Comparison of ENCODE assay signal across 8 cellular contexts in the genomic region with DNA sequence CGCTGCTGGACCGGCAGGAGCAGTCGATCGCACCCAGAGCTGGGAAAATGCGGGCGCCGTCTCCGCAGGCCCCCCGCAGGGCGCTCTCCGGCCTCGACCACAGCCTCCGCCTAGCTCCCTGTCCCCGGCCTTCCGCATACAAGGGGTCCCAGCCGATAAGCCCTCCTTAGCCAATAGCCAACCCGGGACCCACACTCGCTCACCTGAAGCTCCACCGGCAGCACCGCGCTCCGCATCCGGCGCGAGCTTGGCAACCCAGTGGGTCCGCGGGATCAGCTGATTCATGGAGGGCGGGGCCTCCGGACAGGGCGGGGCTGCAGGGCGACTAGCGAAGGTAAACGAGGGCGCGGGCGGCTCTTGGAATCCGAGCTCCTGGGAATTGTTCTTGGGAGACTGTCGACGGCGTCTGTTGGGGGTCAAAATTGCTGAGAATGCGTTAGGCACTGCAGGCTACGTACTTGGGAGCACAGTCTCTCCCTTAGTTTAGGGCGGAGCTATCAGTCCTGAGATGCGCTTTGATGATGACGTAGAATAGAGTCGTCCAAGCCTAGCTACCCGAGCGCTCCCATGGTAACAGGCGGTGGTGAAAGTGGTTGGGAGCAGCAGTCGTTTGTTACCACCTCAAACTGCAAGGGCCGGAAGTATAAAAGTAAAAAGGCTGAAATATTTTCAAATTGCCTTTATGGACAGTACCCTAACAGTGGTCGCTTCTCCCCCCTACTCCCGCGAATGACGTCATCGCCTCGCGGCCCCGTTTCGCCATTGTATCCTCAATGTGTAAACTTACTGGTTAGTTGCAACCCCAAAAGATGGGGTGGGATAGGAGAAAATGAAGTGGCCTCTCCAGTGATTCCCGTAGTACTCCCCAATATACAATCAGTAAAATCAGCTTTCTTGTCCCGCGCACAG. TPM values are rescaled to one million over a fixed set of nuclear protein-coding genes. Genes with fewer than 3 reads are reported as not detected.
DNase-seq lines count a peak whose midpoint lies in the region; ATAC-seq and TF ChIP-seq lines count a peak whose summit lies in the region.

A gene (minus strand): TSS at position 260 of the 909 bp plus-strand sequence. CDS start 12,048 bp downstream, outside the sequence.

- H3K9me3 ChIP-seq in gastroesophageal sphincter (no peaks in the 10 kb centered on the region), neutrophil (no peaks in the 10 kb centered on the region)

- intact Hi-C loops in activated naive CD4-positive, alpha-beta T cell treated with anti-CD3 and anti-CD28 coated beads for 36 hours (cut with micrococcal nuclease): loop anchor here (1.0 to 5.0 kb wide), 12 partner anchors 50 to 1131 kb away; a partner anchor contains a TSS

- H3K36me3 ChIP-seq in gastroesophageal sphincter: no peaks in the 10 kb centered on the region
- H3K36me3 ChIP-seq in neutrophil: no peaks in the 10 kb centered on the region

- WGBS in gastroesophageal sphincter (ENCODE audit: low coverage in 1 of 2), 2 donors: 0% methylated on average over 9 to 12 of the region's 63 CpGs

- no peaks in the 10 kb centered on the region for H3K36me3 Mint-ChIP-seq in activated naive CD4-positive, alpha-beta T cell treated with anti-CD3 and anti-CD28 coated beads for 36 hours (ENCODE audit: low read depth)

- peak within 1 kb of the TSS; percentile 86 for H3K4me3 Mint-ChIP-seq in activated naive CD4-positive, alpha-beta T cell treated with anti-CD3 and anti-CD28 coated beads for 36 hours

- peak within 1 kb of the TSS; percentile 55 to 78 for H3K4me3 ChIP-seq in gastroesophageal sphincter
- H3K4me3 ChIP-seq in neutrophil (ENCODE audit: low read depth in 1 of 2, low read length in 1 of 2): peak within 1 kb of the TSS; percentile 87 to 98

- TF ChIP-seq EP300 in gastroesophageal sphincter (IDR thresholded peaks at IDR 0.05): no peak

- peak; percentile 98 for DNase-seq in GF-D8 (lab: John Stamatoyannopoulos, UW)
- peak; percentile 89 for DNase-seq in HEK293T (ENCODE audit: extremely low spot score)
- DNase-seq in MV-4-11 (lab: John Stamatoyannopoulos, UW): peak; percentile 90
- peak; percentile 99 for DNase-seq in SK-MEL-5 (ENCODE audit: low read depth, low spot score)
- peak; percentile 96 for DNase-seq in activated naive CD4-positive, alpha-beta T cell treated with anti-CD3 and anti-CD28 coated beads for 36 hours
- peak; percentile 62 to 100 (median 90) for DNase-seq in substantia nigra (lab: John Stamatoyannopoulos, UW)

- CTCF ChIA-PET in HEK293T (lab: Yijun Ruan, JAX): interaction anchor here (0.6 to 0.7 kb wide), 3 partner anchors 13 to 1863 kb away, joined by 3 to 9 read pairs (median 3); no protein-coding TSS in a partner anchor
- CTCF ChIA-PET in activated naive CD4-positive, alpha-beta T cell treated with anti-CD3 and anti-CD28 coated beads for 36 hours (lab: Charles Lee): interaction anchor here (0.6 to 1.3 kb wide), 5 partner anchors 10 to 135 kb away, joined by 3 to 6 read pairs (median 4); no protein-coding TSS in a partner anchor

- TF ChIP-seq CTCF in gastroesophageal sphincter (IDR thresholded peaks at IDR 0.05) (no peak), neutrophil (IDR thresholded peaks at IDR 0.05) (peak; percentile 25)

- peaks cover 13% of the 10 kb centered on the region for H3K4me1 Mint-ChIP-seq in activated naive CD4-positive, alpha-beta T cell treated with anti-CD3 and anti-CD28 coated beads for 36 hours (ENCODE audit: low read depth)

- peak within 1 kb of the TSS; percentile 83 for H3K27ac Mint-ChIP-seq in activated naive CD4-positive, alpha-beta T cell treated with anti-CD3 and anti-CD28 coated beads for 36 hours

- POLR2A ChIA-PET in HEK293T (lab: Yijun Ruan, JAX): interaction anchor here (0.6 to 1.8 kb wide), 15 partner anchors 9 to 491 kb away, joined by 3 to 6 read pairs (median 3); no protein-coding TSS in a partner anchor

- H3K27me3 ChIP-seq in gastroesophageal sphincter (no peaks in the 10 kb centered on the region), neutrophil (peaks cover 17% of the 10 kb centered on the region)

- H3K27ac ChIP-seq in gastroesophageal sphincter (peak within 1 kb of the TSS; percentile 36 to 98 (median 90)), neutrophil (peak within 1 kb of the TSS; percentile 82), substantia nigra (ENCODE audit: low read depth, low read length, poor library complexity, severe bottlenecking) (peak within 1 kb of the TSS; percentile 41)

- peak; percentile 98 for ATAC-seq in gastroesophageal sphincter

- H3K4me1 ChIP-seq in gastroesophageal sphincter: peaks cover 5 to 29% (median 7%) of the 10 kb centered on the region in 3 donors
- H3K4me1 ChIP-seq in neutrophil (ENCODE audit: control insufficient read depth in 1 of 2, insufficient read depth in 1 of 2, low read depth in 1 of 2, low read length in 1 of 2): peaks cover 15 to 19% of the 10 kb centered on the region in 2 experiments

- H3K9me3 Mint-ChIP-seq in activated naive CD4-positive, alpha-beta T cell treated with anti-CD3 and anti-CD28 coated beads for 36 hours: no peaks in the 10 kb centered on the region

- TF ChIP-seq POLR2A in gastroesophageal sphincter (IDR thresholded peaks at IDR 0.05): peak; percentile 48 to 50

- in situ Hi-C loops in SK-MEL-5 (cut with HindIII; ENCODE audit: low pct_unique_long_range_greater_than_20kb, low sequenced_read_pairs): no loop called here

- H3K27me3 Mint-ChIP-seq in activated naive CD4-positive, alpha-beta T cell treated with anti-CD3 and anti-CD28 coated beads for 36 hours (ENCODE audit: low read depth): peaks cover 3% of the 10 kb centered on the region

TF ChIP-seq in HEK293T, 16 proteins besides CTCF, POLR2A, EP300 and RAD21:
- TF ChIP-seq CTBP1 (IDR thresholded peaks at IDR 0.05; ENCODE audit: borderline replicate concordance) (no peak), L3MBTL2 (conservative IDR thresholded peaks at IDR 0.05) (no peak; the same call in none of the 2 replicates), ARNT (IDR thresholded peaks at IDR 0.05) (no peak), ZNF384 (IDR thresholded peaks at IDR 0.05) (no peak), BHLHE40 (IDR thresholded peaks at IDR 0.05; ENCODE audit: borderline replicate concordance) (no peak), FOXA1 (IDR thresholded peaks at IDR 0.05) (no peak)
- TF ChIP-seq, protein P1, sequence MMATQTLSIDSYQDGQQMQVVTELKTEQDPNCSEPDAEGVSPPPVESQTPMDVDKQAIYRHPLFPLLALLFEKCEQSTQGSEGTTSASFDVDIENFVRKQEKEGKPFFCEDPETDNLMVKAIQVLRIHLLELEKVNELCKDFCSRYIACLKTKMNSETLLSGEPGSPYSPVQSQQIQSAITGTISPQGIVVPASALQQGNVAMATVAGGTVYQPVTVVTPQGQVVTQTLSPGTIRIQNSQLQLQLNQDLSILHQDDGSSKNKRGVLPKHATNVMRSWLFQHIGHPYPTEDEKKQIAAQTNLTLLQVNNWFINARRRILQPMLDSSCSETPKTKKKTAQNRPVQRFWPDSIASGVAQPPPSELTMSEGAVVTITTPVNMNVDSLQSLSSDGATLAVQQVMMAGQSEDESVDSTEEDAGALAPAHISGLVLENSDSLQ (IDR thresholded peaks at IDR 0.05): no peak
TF ChIP-seq in HEK293T: peak in this region for 0.

RNA-seq across cellular contexts. Expression of the gene that starts here (rescaled TPM):
- 18.4 and 22.1 TPM in 2 replicates for total RNA-seq in SK-MEL-5 (2014; rRNA removed; shearing (Covaris generic))
- polyA plus RNA-seq in SK-MEL-5 (2015; cell fraction: cytosol; rRNA removed): 17.8 and 19.7 TPM in 2 replicates
- polyA plus RNA-seq in SK-MEL-5 (2015; cell fraction: nucleus; rRNA removed): 43.9 and 55.2 TPM in 2 replicates
- total RNA-seq in activated naive CD4-positive, alpha-beta T cell treated with anti-CD3 and anti-CD28 coated beads for 36 hours: 10 to 100 TPM in 1 of 2 experiments, 1 to 10 TPM in 1; 9.4 to 11.2 TPM
- total RNA-seq in gastroesophageal sphincter: 10 to 100 TPM; 15.2 to 26.7 (median 20.8) TPM

Comparison
In these comparisons a context has a peak if more than half of its experiments do, and no peak if none do; other contexts are left out.
1. Peak in every context shown above with its lines: DNase-seq, ATAC-seq, H3K4me3 ChIP-seq and H3K27ac ChIP-seq.